23 cellular contexts compared by ENCODE assay signal in the genomic region with DNA sequence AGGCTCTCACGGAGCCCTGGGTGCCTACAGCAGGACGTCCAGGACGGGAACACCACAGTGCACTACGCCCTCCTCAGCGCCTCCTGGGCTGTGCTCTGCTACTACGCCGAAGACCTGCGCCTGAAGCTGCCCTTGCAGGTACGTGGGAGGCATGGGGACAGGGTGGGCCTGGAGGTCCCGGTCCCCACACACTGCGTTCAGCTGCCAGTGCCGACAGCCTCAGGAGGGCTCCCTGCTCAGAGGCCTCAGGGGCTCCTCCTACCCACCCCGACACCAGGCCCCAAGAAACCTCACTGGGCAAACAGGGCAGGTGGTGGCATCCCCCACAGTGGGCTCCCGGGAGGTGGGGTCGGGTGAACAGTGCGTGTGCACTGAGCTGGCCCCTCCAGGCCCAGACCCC. TPM values are rescaled to one million over a fixed set of nuclear protein-coding genes. Genes with fewer than 3 reads are reported as not detected.
DNase-seq lines count a peak whose midpoint lies in the region; ATAC-seq and TF ChIP-seq lines count a peak whose summit lies in the region.
"Had no signal": no experiment of that assay in that cellular context is flagged by ENCODE, and none has a peak within 500 bp of the region (broad histone marks: within the 10 kb centered on the region; RNA-seq: fewer than 3 reads in every experiment).

No MANE protein-coding gene starts in this region.

- H3K27me3 ChIP-seq in right cardiac atrium (ENCODE audit: control insufficient read depth, insufficient read depth): no peaks in the 10 kb centered on the region
- no peaks in the 10 kb centered on the region for H3K27me3 ChIP-seq in right atrium auricular region
- H3K27me3 ChIP-seq in Panc1 (ENCODE audit: control insufficient read depth, insufficient read depth, low read length): no peaks in the 10 kb centered on the region
- no peaks in the 10 kb centered on the region for H3K27me3 ChIP-seq in endodermal cell (ENCODE audit: control insufficient read depth, insufficient read depth, low read length, poor library complexity, severe bottlenecking)
- no peaks in the 10 kb centered on the region for H3K27me3 ChIP-seq in aorta (ENCODE audit: control insufficient read depth in 1 of 2, insufficient read depth in 2 of 2, low read length in 1 of 2)
- H3K27me3 ChIP-seq: MG63 had no signal

- H3K27ac Mint-ChIP-seq in endodermal cell: no peak overlapping the region
- no peak overlapping the region for H3K27ac Mint-ChIP-seq in T-helper 17 cell
- H3K27ac Mint-ChIP-seq: CD4-positive, CD25-positive, alpha-beta regulatory T cell had no signal

- H3K27me3 Mint-ChIP-seq in endodermal cell (ENCODE audit: insufficient read depth) (no peaks in the 10 kb centered on the region), T-helper 17 cell (no peaks in the 10 kb centered on the region)
- H3K27me3 Mint-ChIP-seq: CD4-positive, CD25-positive, alpha-beta regulatory T cell had no signal

- H3K9me3 ChIP-seq in right cardiac atrium (ENCODE audit: control insufficient read depth, low read length) (no peaks in the 10 kb centered on the region), right atrium auricular region (no peaks in the 10 kb centered on the region), Panc1 (ENCODE audit: control insufficient read depth, insufficient read depth, low read depth, low read length) (no peaks in the 10 kb centered on the region), endodermal cell (ENCODE audit: control insufficient read depth, low read length) (no peaks in the 10 kb centered on the region), aorta (ENCODE audit: control insufficient read depth, low read length) (no peaks in the 10 kb centered on the region), T-helper 17 cell (ENCODE audit: control insufficient read depth, low read length, poor library complexity, severe bottlenecking) (no peaks in the 10 kb centered on the region)
- H3K9me3 ChIP-seq: MG63 had no signal

- POLR2A ChIA-PET in Panc1 (lab: Charles Lee): no interaction called here

- TF ChIP-seq CTCF in right atrium auricular region (IDR thresholded peaks at IDR 0.05): no peak
- TF ChIP-seq CTCF in Panc1 (IDR thresholded peaks at IDR 0.05): no peak
- TF ChIP-seq CTCF in endodermal cell (conservative IDR thresholded peaks at IDR 0.05): no peak

- H3K4me3 ChIP-seq in right cardiac atrium (ENCODE audit: low read length) (no peak overlapping the region), right atrium auricular region (no peak overlapping the region), Panc1 (ENCODE audit: low read depth in 2 of 2, low read length in 2 of 2) (no peak overlapping the region), endodermal cell (ENCODE audit: low read length) (no peak overlapping the region), aorta (ENCODE audit: low read length in 2 of 2) (no peak overlapping the region)
- H3K4me3 ChIP-seq: MG63, PC-9 had no signal

- ATAC-seq in right cardiac atrium (no peak), Panc1 (peak; percentile 19; the same call in 1 of the 2 replicates), aorta (ENCODE audit: low FRiP score) (no peak), T-helper 17 cell (no peak)

- H3K4me1 ChIP-seq in right cardiac atrium (ENCODE audit: control insufficient read depth, insufficient read depth, low read length) (no peaks in the 10 kb centered on the region), right atrium auricular region (no peaks in the 10 kb centered on the region), Panc1 (ENCODE audit: control insufficient read depth, insufficient read depth, low read length) (no peaks in the 10 kb centered on the region), endodermal cell (ENCODE audit: control insufficient read depth, insufficient read depth, low read length) (no peaks in the 10 kb centered on the region), aorta (ENCODE audit: control insufficient read depth in 1 of 2, insufficient read depth in 2 of 2, low read length in 2 of 2) (no peaks in the 10 kb centered on the region)

- in situ Hi-C loops in Panc1 (cut with HindIII; ENCODE audit: low pct_unique_long_range_greater_than_20kb, low sequenced_read_pairs): no loop called here

- H3K4me3 Mint-ChIP-seq in endodermal cell (no peak overlapping the region), T-helper 17 cell (no peak overlapping the region)
- H3K4me3 Mint-ChIP-seq: CD4-positive, CD25-positive, alpha-beta regulatory T cell had no signal

- 80% methylated on average over 16 of the region's 16 CpGs for WGBS in right cardiac atrium
- 90% methylated on average over 7 to 16 of the region's 16 CpGs for WGBS in endodermal cell (ENCODE audit: insufficient coverage in 1 of 2, insufficient read length in 1 of 2), 2 experiments
- 86% methylated on average over 15 to 16 of the region's 16 CpGs for WGBS in aorta, 2 donors

- H3K36me3 Mint-ChIP-seq in endodermal cell (ENCODE audit: low read depth) (no peaks in the 10 kb centered on the region), T-helper 17 cell (ENCODE audit: low read depth) (no peaks in the 10 kb centered on the region)
- H3K36me3 Mint-ChIP-seq: CD4-positive, CD25-positive, alpha-beta regulatory T cell had no signal

- H3K4me1 Mint-ChIP-seq in endodermal cell (no peaks in the 10 kb centered on the region), T-helper 17 cell (no peaks in the 10 kb centered on the region)
- H3K4me1 Mint-ChIP-seq: CD4-positive, CD25-positive, alpha-beta regulatory T cell had no signal

- H3K9ac ChIP-seq in endodermal cell (ENCODE audit: extremely low read depth, low read length, poor library complexity, severe bottlenecking): no peak overlapping the region

- intact Hi-C loops in right cardiac atrium (cut with DNase I): no loop called here
- intact Hi-C loops in Panc1 (cut with micrococcal nuclease; ENCODE audit: unreplicated experiment): no loop called here
- intact Hi-C loops in aorta (cut with DNase I): no loop called here

- H3K27ac ChIP-seq in right cardiac atrium (ENCODE audit: low read length) (no peak overlapping the region), right atrium auricular region (no peak overlapping the region), Panc1 (ENCODE audit: low read length) (no peak overlapping the region), endodermal cell (ENCODE audit: low read depth, low read length) (no peak overlapping the region), aorta (ENCODE audit: low read depth in 1 of 2, low read length in 2 of 2) (no peak overlapping the region), substantia nigra (ENCODE audit: low read depth, low read length, poor library complexity, severe bottlenecking) (no peak overlapping the region)
- H3K27ac ChIP-seq: PC-9 had no signal

- BruUV-seq in Panc1 (replicated peaks; lab: Mats Ljungman, UMichigan): no TSS peak

- no peaks in the 10 kb centered on the region for H3K36me3 ChIP-seq in right atrium auricular region
- H3K36me3 ChIP-seq in Panc1 (ENCODE audit: control insufficient read depth, insufficient read depth, low read length): no peaks in the 10 kb centered on the region
- no peaks in the 10 kb centered on the region for H3K36me3 ChIP-seq in endodermal cell (ENCODE audit: control insufficient read depth, insufficient read depth, low read length)
- H3K36me3 ChIP-seq in aorta (ENCODE audit: control insufficient read depth in 1 of 2, insufficient read depth in 2 of 2, low read length in 1 of 2): no peaks in the 10 kb centered on the region
- H3K36me3 ChIP-seq: MG63 had no signal

- CTCF ChIA-PET in Panc1 (lab: Charles Lee): no interaction called here

- DNase-seq in right cardiac atrium (peak; percentile 5 to 49 (median 39)), right atrium auricular region (ENCODE audit: low spot score) (no peak), Panc1 (ENCODE audit: low read depth, low spot score) (no peak), endodermal cell (peak; percentile 41), aorta (peak; percentile 28 to 71), substantia nigra (lab: John Stamatoyannopoulos, UW) (no peak), SKM-1 treated with dmso at 0.1 percent for 144 hours (lab: John Stamatoyannopoulos, UW; ENCODE audit: unreplicated experiment) (no peak), T-helper 17 cell (no peak)
- DNase-seq: 8988T; ACHN; CD4-positive, CD25-positive, alpha-beta regulatory T cell; KBM-7; MG63; NCI-H1105 treated with DMSO at 0.1 percent for 48 hours; NCI-H146; NCI-H1930; NCI-H446; NCI-H526; NCI-H82; NK-92 treated with Interleukin-12 subunit alpha and Interleukin-12 subunit beta, amount 100 ng/mL, for 24 hours; PC-9; RPMI8226; SHP77 had no signal

- H3K9me3 Mint-ChIP-seq in endodermal cell: no peaks in the 10 kb centered on the region
- H3K9me3 Mint-ChIP-seq: CD4-positive, CD25-positive, alpha-beta regulatory T cell had no signal

RNA-seq across cellular contexts. Expression of a gene that starts 10.8 kb away (rescaled TPM):
- total RNA-seq in right cardiac atrium (1 to 10 TPM in 3 of 4 donors, under 1 TPM in 1; 0.89 to 2.1 (median 1.2) TPM), right atrium auricular region (1 to 10 TPM; 1.1 to 1.3 TPM), Panc1 (2021; ENCODE audit: unreplicated experiment) (6.9 TPM), endodermal cell (1 to 10 TPM; 8.1 to 8.5 TPM), aorta (1 to 10 TPM; 1.2 to 5.4 TPM), T-helper 17 cell (under 1 TPM; 0.16 to 0.20 TPM)
- polyA plus RNA-seq in right cardiac atrium (1.1 TPM), aorta (1 to 10 TPM in 1 of 2 donors, not detected in 1; 2.9 TPM)
- 7.3 TPM for polyA plus RNA-seq in Panc1 (2012; ENCODE audit: insufficient read length)
- polyA plus RNA-seq in endodermal cell (2013, experiment 1 of 2): 1.3 TPM
- polyA plus RNA-seq in endodermal cell (2013, experiment 2 of 2): 2.0 TPM
- polyA plus RNA-seq: CD4-positive, CD25-positive, alpha-beta regulatory T cell had no signal

RNA-seq across cellular contexts. Expression of a gene that starts 49.0 kb away (rescaled TPM):
- total RNA-seq in right cardiac atrium (10 to 100 TPM; 57.7 to 77.1 (median 73.1) TPM), right atrium auricular region (10 to 100 TPM; 57.5 to 61.4 TPM), Panc1 (2021; ENCODE audit: unreplicated experiment) (64.2 TPM), endodermal cell (10 to 100 TPM; 48.5 to 52.7 TPM), aorta (10 to 100 TPM; 41.1 to 46.1 TPM), T-helper 17 cell (10 to 100 TPM; 40.0 to 54.8 TPM)
- polyA plus RNA-seq in right cardiac atrium (112 TPM), aorta (10 to 100 TPM; 74.0 to 83.4 TPM)
- polyA plus RNA-seq in Panc1 (2012; ENCODE audit: insufficient read length): 116 TPM
- polyA plus RNA-seq in endodermal cell (2013, experiment 1 of 2): 54.8 TPM
- polyA plus RNA-seq in endodermal cell (2013, experiment 2 of 2): 59.1 TPM

RNA-seq across cellular contexts. Expression of a gene that starts 50.0 kb away (rescaled TPM):
- total RNA-seq in right cardiac atrium: 1 to 10 TPM; 2.1 to 5.3 (median 3.4) TPM
- 1.1 TPM for polyA plus RNA-seq in right cardiac atrium
- total RNA-seq in right atrium auricular region: 1 to 10 TPM in 1 of 2 donors, under 1 TPM in 1; 0.98 to 1.1 TPM
- 51.6 TPM for total RNA-seq in Panc1 (2021; ENCODE audit: unreplicated experiment)
- polyA plus RNA-seq in Panc1 (2012; ENCODE audit: insufficient read length): 14.3 TPM
- 10 to 100 TPM; 76.5 to 94.5 TPM for total RNA-seq in endodermal cell
- polyA plus RNA-seq in endodermal cell (2013, experiment 1 of 2): 24.8 TPM
- 21.1 TPM for polyA plus RNA-seq in endodermal cell (2013, experiment 2 of 2)
- 1 to 10 TPM; 5.4 to 8.7 TPM for total RNA-seq in aorta
- polyA plus RNA-seq in aorta: 1 to 10 TPM in 1 of 2 donors, under 1 TPM in 1; 0.63 to 1.2 TPM
- 100 to 1,000 TPM; 108 to 163 TPM for total RNA-seq in T-helper 17 cell

Comparison
In these comparisons a context has a peak if more than half of its experiments do, and no peak if none do; other contexts are left out.
1. DNase-seq: peak in right cardiac atrium (3 of 3), endodermal cell (single experiment) and aorta (2 of 2); none in right atrium auricular region (single experiment), Panc1 (single experiment), substantia nigra (0 of 49), SKM-1 treated with dmso at 0.1 percent for 144 hours (single experiment) and T-helper 17 cell (0 of 3).